2 cellular contexts compared by ENCODE assay signal in the genomic region with DNA sequence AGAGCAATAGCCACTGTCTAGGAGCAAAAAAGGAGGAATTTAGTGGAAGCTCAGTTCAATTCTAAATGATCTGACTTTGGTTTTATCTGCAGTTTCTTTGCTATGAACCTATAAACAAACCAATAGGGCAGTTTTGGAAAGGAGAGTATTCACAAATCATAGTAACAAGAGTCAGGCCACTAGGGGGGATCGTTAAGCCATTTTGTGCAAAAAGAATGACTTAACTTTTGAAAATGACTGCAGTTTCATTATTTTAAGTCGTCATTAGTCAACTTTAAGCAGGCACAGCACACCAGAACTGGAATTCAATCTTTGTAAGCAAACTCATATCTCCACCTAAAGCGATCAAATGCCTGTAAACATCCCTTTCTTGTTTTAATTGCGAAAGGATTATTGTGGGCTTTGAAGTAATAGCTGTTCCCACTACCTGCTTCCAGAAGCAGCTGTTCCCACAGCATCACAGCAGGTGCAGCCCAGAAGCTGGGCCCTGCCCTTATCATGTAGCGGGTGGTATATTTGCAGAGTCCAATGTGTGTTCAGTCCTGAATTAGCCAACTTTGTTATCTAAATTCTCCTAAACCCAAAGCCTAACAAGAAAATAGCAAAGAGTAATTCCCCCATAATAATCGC.
A peak's percentile ranks its signal among the peaks of the same experiment; 100 is the strongest.
TF ChIP-seq lines count a peak whose summit lies in the region.

No MANE protein-coding gene starts in this region.

TF ChIP-seq in HepG2, 621 proteins besides CTCF, POLR2A, EP300 and RAD21:
- TF ChIP-seq STAG1 (CRISPR knock-in tag; IDR thresholded peaks at IDR 0.05): peak; percentile 16; the same call in 1 of the 2 replicates
- no peak for TF ChIP-seq JUND (CRISPR knock-in tag; IDR thresholded peaks at IDR 0.05)

TF ChIP-seq in H1, 55 proteins besides CTCF, POLR2A, EP300 and RAD21:
- no peak for TF ChIP-seq EZH2 (IDR thresholded peaks at IDR 0.05; ENCODE audit: low read depth, low read length, severe bottlenecking)
- TF ChIP-seq JUND (IDR thresholded peaks at IDR 0.05; ENCODE audit: low read length): no peak
- TF ChIP-seq SRF (IDR thresholded peaks at IDR 0.05; ENCODE audit: low read depth, low read length): no peak
- no peak for TF ChIP-seq CEBPB (IDR thresholded peaks at IDR 0.05; ENCODE audit: low read depth, low read length)
- TF ChIP-seq, protein P1, sequence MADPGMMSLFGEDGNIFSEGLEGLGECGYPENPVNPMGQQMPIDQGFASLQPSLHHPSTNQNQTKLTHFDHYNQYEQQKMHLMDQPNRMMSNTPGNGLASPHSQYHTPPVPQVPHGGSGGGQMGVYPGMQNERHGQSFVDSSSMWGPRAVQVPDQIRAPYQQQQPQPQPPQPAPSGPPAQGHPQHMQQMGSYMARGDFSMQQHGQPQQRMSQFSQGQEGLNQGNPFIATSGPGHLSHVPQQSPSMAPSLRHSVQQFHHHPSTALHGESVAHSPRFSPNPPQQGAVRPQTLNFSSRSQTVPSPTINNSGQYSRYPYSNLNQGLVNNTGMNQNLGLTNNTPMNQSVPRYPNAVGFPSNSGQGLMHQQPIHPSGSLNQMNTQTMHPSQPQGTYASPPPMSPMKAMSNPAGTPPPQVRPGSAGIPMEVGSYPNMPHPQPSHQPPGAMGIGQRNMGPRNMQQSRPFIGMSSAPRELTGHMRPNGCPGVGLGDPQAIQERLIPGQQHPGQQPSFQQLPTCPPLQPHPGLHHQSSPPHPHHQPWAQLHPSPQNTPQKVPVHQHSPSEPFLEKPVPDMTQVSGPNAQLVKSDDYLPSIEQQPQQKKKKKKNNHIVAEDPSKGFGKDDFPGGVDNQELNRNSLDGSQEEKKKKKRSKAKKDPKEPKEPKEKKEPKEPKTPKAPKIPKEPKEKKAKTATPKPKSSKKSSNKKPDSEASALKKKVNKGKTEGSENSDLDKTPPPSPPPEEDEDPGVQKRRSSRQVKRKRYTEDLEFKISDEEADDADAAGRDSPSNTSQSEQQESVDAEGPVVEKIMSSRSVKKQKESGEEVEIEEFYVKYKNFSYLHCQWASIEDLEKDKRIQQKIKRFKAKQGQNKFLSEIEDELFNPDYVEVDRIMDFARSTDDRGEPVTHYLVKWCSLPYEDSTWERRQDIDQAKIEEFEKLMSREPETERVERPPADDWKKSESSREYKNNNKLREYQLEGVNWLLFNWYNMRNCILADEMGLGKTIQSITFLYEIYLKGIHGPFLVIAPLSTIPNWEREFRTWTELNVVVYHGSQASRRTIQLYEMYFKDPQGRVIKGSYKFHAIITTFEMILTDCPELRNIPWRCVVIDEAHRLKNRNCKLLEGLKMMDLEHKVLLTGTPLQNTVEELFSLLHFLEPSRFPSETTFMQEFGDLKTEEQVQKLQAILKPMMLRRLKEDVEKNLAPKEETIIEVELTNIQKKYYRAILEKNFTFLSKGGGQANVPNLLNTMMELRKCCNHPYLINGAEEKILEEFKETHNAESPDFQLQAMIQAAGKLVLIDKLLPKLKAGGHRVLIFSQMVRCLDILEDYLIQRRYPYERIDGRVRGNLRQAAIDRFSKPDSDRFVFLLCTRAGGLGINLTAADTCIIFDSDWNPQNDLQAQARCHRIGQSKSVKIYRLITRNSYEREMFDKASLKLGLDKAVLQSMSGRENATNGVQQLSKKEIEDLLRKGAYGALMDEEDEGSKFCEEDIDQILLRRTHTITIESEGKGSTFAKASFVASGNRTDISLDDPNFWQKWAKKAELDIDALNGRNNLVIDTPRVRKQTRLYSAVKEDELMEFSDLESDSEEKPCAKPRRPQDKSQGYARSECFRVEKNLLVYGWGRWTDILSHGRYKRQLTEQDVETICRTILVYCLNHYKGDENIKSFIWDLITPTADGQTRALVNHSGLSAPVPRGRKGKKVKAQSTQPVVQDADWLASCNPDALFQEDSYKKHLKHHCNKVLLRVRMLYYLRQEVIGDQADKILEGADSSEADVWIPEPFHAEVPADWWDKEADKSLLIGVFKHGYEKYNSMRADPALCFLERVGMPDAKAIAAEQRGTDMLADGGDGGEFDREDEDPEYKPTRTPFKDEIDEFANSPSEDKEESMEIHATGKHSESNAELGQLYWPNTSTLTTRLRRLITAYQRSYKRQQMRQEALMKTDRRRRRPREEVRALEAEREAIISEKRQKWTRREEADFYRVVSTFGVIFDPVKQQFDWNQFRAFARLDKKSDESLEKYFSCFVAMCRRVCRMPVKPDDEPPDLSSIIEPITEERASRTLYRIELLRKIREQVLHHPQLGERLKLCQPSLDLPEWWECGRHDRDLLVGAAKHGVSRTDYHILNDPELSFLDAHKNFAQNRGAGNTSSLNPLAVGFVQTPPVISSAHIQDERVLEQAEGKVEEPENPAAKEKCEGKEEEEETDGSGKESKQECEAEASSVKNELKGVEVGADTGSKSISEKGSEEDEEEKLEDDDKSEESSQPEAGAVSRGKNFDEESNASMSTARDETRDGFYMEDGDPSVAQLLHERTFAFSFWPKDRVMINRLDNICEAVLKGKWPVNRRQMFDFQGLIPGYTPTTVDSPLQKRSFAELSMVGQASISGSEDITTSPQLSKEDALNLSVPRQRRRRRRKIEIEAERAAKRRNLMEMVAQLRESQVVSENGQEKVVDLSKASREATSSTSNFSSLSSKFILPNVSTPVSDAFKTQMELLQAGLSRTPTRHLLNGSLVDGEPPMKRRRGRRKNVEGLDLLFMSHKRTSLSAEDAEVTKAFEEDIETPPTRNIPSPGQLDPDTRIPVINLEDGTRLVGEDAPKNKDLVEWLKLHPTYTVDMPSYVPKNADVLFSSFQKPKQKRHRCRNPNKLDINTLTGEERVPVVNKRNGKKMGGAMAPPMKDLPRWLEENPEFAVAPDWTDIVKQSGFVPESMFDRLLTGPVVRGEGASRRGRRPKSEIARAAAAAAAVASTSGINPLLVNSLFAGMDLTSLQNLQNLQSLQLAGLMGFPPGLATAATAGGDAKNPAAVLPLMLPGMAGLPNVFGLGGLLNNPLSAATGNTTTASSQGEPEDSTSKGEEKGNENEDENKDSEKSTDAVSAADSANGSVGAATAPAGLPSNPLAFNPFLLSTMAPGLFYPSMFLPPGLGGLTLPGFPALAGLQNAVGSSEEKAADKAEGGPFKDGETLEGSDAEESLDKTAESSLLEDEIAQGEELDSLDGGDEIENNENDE (IDR thresholded peaks at IDR 0.05; ENCODE audit: insufficient replicate concordance, low read length): no peak
